Comparison of ENCODE assay signal across 18 cellular contexts in the genomic region with DNA sequence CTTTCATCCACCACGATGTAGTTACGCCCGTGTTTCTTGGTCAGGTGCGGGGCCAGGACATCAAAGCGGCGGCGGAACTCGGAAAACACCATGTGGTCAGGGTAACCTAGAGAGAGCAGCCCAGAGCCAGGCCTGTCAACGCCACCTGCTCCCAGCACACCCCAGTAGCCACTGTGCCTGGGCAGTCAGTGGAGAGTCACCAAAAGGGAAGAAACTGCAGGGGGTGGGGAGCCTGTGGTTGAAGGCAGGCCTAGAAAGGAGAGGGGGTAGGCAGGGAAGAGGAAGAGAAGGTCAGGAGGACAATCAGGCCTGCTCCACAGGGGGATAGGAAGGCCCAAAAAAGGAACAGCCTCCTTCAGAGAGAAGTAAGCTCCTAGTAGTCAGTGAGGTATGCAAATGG.
DNase-seq lines count a peak whose midpoint lies in the region; ATAC-seq and TF ChIP-seq lines count a peak whose summit lies in the region.
"Had no signal": no experiment of that assay in that cellular context is flagged by ENCODE, and none has a peak within 500 bp of the region (broad histone marks: within the 10 kb centered on the region; RNA-seq: fewer than 3 reads in every experiment).

No MANE protein-coding gene starts in this region.

- no peak overlapping the region for H3K27ac ChIP-seq in RWPE1
- H3K27ac ChIP-seq: esophagus squamous epithelium, right atrium auricular region, SJSA1 had no signal

- peaks cover 44% of the 10 kb centered on the region for H3K36me3 Mint-ChIP-seq in Calu3 (ENCODE audit: insufficient read depth, unreplicated experiment)
- peaks cover 56% of the 10 kb centered on the region for H3K36me3 Mint-ChIP-seq in T-helper 2 cell treated with Interferon-gamma antibody and Interleukin-4, amounts not matched to agents 5 μg/mL and 100 μg/mL, for 36 hours (ENCODE audit: low read depth)

- H3K27me3 Mint-ChIP-seq in Calu3 (ENCODE audit: unreplicated experiment) = no peaks in the 10 kb centered on the region
- no peaks in the 10 kb centered on the region for H3K27me3 Mint-ChIP-seq in T-helper 2 cell treated with Interferon-gamma antibody and Interleukin-4, amounts not matched to agents 5 μg/mL and 100 μg/mL, for 36 hours (ENCODE audit: low read depth)
- H3K27me3 Mint-ChIP-seq: natural killer cell treated with Interleukin-12 subunit alpha and Interleukin-12 subunit beta and Interleukin-15 and Interleukin-18, amount 100 ng/mL, for 72 hours had no signal

- no peak for ATAC-seq in GM18873 (IDR thresholded peaks at IDR 0.05; ENCODE audit: low FRiP score, unreplicated experiment)
- ATAC-seq: natural killer cell treated with Interleukin-12 subunit alpha and Interleukin-12 subunit beta and Interleukin-15 and Interleukin-18, amount 100 ng/mL, for 72 hours had no signal

- POLR2A ChIA-PET in RWPE1 (lab: Yijun Ruan, JAX; ENCODE audit: low non-redundant PET) = no interaction called here

- H3K27ac Mint-ChIP-seq in Calu3 (ENCODE audit: unreplicated experiment) = peak overlapping the region; percentile 32
- H3K27ac Mint-ChIP-seq in T-helper 2 cell treated with Interferon-gamma antibody and Interleukin-4, amounts not matched to agents 5 μg/mL and 100 μg/mL, for 36 hours = no peak overlapping the region
- H3K27ac Mint-ChIP-seq: natural killer cell treated with Interleukin-12 subunit alpha and Interleukin-12 subunit beta and Interleukin-15 and Interleukin-18, amount 100 ng/mL, for 72 hours had no signal

- DNase-seq in A172 (ENCODE audit: low spot score) (peak; percentile 22), Calu3 (no peak), UCSD-AML1 (lab: John Stamatoyannopoulos, UW; ENCODE audit: unreplicated experiment) (peak; percentile 32), midbrain (lab: John Stamatoyannopoulos, UW) (peak; percentile 21), RWPE1 (ENCODE audit: low spot score) (no peak), putamen (ENCODE audit: low spot score) (no peak)
- no peak for DNase-seq in T-helper 2 cell treated with Interferon-gamma antibody and Interleukin-4, amounts not matched to agents 5 μg/mL and 100 μg/mL, for 36 hours (ENCODE audit: low spot score)
- DNase-seq: activated CD4-positive, alpha-beta T cell treated with anti-CD3 and anti-CD28 coated beads for 48 hours; Caco-2; effector memory CD4-positive, alpha-beta T cell; esophagus squamous epithelium; NCI-H1092 treated with DMSO at 0.1 percent for 48 hours; NCI-H510A treated with DMSO at 0.1 percent for 48 hours; T1000 had no signal

- H3K4me3 Mint-ChIP-seq in Calu3 (ENCODE audit: low read depth, unreplicated experiment) = no peak overlapping the region
- H3K4me3 Mint-ChIP-seq in T-helper 2 cell treated with Interferon-gamma antibody and Interleukin-4, amounts not matched to agents 5 μg/mL and 100 μg/mL, for 36 hours = no peak overlapping the region
- H3K4me3 Mint-ChIP-seq: natural killer cell treated with Interleukin-12 subunit alpha and Interleukin-12 subunit beta and Interleukin-15 and Interleukin-18, amount 100 ng/mL, for 72 hours had no signal

- no peaks in the 10 kb centered on the region for H3K9me3 Mint-ChIP-seq in Calu3 (ENCODE audit: low read depth, unreplicated experiment)
- H3K9me3 Mint-ChIP-seq in T-helper 2 cell treated with Interferon-gamma antibody and Interleukin-4, amounts not matched to agents 5 μg/mL and 100 μg/mL, for 36 hours = no peaks in the 10 kb centered on the region
- H3K9me3 Mint-ChIP-seq: natural killer cell treated with Interleukin-12 subunit alpha and Interleukin-12 subunit beta and Interleukin-15 and Interleukin-18, amount 100 ng/mL, for 72 hours had no signal

- no TSS peak for BruUV-seq in Calu3 (replicated peaks; lab: Mats Ljungman, UMichigan)

- H3K4me1 Mint-ChIP-seq in Calu3 (ENCODE audit: low read depth, unreplicated experiment) = peaks cover 20% of the 10 kb centered on the region
- no peaks in the 10 kb centered on the region for H3K4me1 Mint-ChIP-seq in T-helper 2 cell treated with Interferon-gamma antibody and Interleukin-4, amounts not matched to agents 5 μg/mL and 100 μg/mL, for 36 hours (ENCODE audit: low read depth)

- intact Hi-C loops in Calu3 (cut with micrococcal nuclease; ENCODE audit: unreplicated experiment) = no loop called here

- CTCF ChIA-PET in Calu3 (lab: Charles Lee) (interaction anchor here (0.6 kb wide), 1 partner anchor 141 kb away, joined by 3 read pairs; no protein-coding TSS in a partner anchor), RWPE1 (lab: Yijun Ruan, JAX) (interaction anchor here (0.6 kb wide), 1 partner anchor 9 kb away, joined by 3 read pairs; no protein-coding TSS in a partner anchor)

- TF ChIP-seq CTCF in Calu3 (IDR thresholded peaks at IDR 0.05; ENCODE audit: unreplicated experiment) (no peak), RWPE1 (conservative IDR thresholded peaks at IDR 0.05; ENCODE audit: low read depth) (no peak)

Comparison
In these comparisons a context has a peak if more than half of its experiments do, and no peak if none do; other contexts are left out.
1. DNase-seq: peak in A172 (single experiment), UCSD-AML1 (single experiment) and midbrain (single experiment); none in Calu3 (single experiment), RWPE1 (single experiment), T-helper 2 cell treated with Interferon-gamma antibody and Interleukin-4, amounts not matched to agents 5 μg/mL and 100 μg/mL, for 36 hours (single experiment) and putamen (single experiment).